10 cellular contexts compared by ENCODE assay signal in the genomic region with DNA sequence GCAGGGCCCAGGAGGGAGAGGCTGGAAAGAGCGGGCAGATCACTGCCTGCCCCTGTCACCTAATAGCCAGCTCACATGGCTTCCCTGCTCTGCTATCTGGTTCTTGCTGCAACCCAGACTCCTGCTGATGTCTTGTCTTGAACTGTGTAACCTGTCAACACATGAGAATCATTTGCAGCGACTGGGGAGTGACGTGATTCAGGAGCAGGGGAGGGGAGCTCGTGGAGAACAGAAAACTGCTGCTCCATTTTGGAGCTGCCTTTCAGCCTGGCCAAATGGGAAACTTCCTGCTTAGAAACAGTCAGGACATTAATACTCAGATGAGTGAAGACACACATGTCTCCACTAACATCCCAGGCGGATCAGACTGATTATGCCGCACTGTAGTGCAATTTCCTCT. TPM values are rescaled to one million over a fixed set of nuclear protein-coding genes. Genes with fewer than 3 reads are reported as not detected.
DNase-seq lines count a peak whose midpoint lies in the region; ATAC-seq and TF ChIP-seq lines count a peak whose summit lies in the region.
"Had no signal": no experiment of that assay in that cellular context is flagged by ENCODE, and none has a peak within 500 bp of the region (broad histone marks: within the 10 kb centered on the region; RNA-seq: fewer than 3 reads in every experiment).

No MANE protein-coding gene starts in this region.

- no peaks in the 10 kb centered on the region for H3K36me3 ChIP-seq in Karpas-422 (ENCODE audit: insufficient read depth, low read length)
- no peaks in the 10 kb centered on the region for H3K36me3 ChIP-seq in adipocyte (ENCODE audit: control insufficient read depth, insufficient read depth, low read length, severe bottlenecking)
- H3K36me3 ChIP-seq in left ventricle myocardium inferior = no peaks in the 10 kb centered on the region
- no peaks in the 10 kb centered on the region for H3K36me3 ChIP-seq in smooth muscle cell (ENCODE audit: low read depth)

- DNase-seq in Karpas-422 (no peak), adipocyte (ENCODE audit: low read depth) (peak; percentile 56), left ventricle myocardium inferior (peak; percentile 41), smooth muscle cell (lab: John Stamatoyannopoulos, UW; ENCODE audit: unreplicated experiment) (no peak), GM19238 (ENCODE audit: insufficient read length, low spot score) (no peak), NCI-H1436 (lab: John Stamatoyannopoulos, UW) (no peak), DMS114 treated with DMSO at 0.1 percent for 48 hours (lab: John Stamatoyannopoulos, UW; ENCODE audit: unreplicated experiment) (no peak)
- DNase-seq: EL had no signal

- H3K4me1 ChIP-seq in Karpas-422 (ENCODE audit: low read length) (peaks cover 12% of the 10 kb centered on the region), adipocyte (ENCODE audit: control insufficient read depth, insufficient read depth, low read length) (peaks cover 22% of the 10 kb centered on the region), left ventricle myocardium inferior (peaks cover 88% of the 10 kb centered on the region), smooth muscle cell (ENCODE audit: low read depth) (peaks cover 31% of the 10 kb centered on the region)

- TF ChIP-seq CTCF in left ventricle myocardium inferior (IDR thresholded peaks at IDR 0.05; ENCODE audit: borderline replicate concordance) (no peak), smooth muscle cell (IDR thresholded peaks at IDR 0.05; ENCODE audit: borderline replicate concordance, insufficient read depth, poor library complexity, severe bottlenecking) (no peak)

- H3K4me3 ChIP-seq in Karpas-422 (ENCODE audit: low read length) (no peak overlapping the region), adipocyte (ENCODE audit: low read length) (no peak overlapping the region), left ventricle myocardium inferior (no peak overlapping the region), smooth muscle cell (no peak overlapping the region)

- peak overlapping the region; percentile 7 for H3K4me2 ChIP-seq in Karpas-422 (ENCODE audit: low read depth, low read length, poor library complexity, severe bottlenecking)
- peak overlapping the region; percentile 69 for H3K4me2 ChIP-seq in smooth muscle cell

- H2AFZ ChIP-seq in Karpas-422 (ENCODE audit: low read length) (no peak overlapping the region), smooth muscle cell (ENCODE audit: low read depth) (no peak overlapping the region)

- H3K9me2 ChIP-seq in Karpas-422 (replicated peaks; ENCODE audit: insufficient read depth, low read length) = no peaks in the 10 kb centered on the region

- H3K9ac ChIP-seq in Karpas-422 (ENCODE audit: low read length) (no peak overlapping the region), adipocyte (ENCODE audit: low read length) (peak overlapping the region; percentile 14), smooth muscle cell (ENCODE audit: low read depth) (peak overlapping the region; percentile 41)

- H3K27me3 ChIP-seq in Karpas-422 (ENCODE audit: low read length) (no peaks in the 10 kb centered on the region), adipocyte (replicated peaks; ENCODE audit: control insufficient read depth, insufficient read depth, low read length) (peaks cover 7% of the 10 kb centered on the region), left ventricle myocardium inferior (ENCODE audit: low read depth) (no peaks in the 10 kb centered on the region), smooth muscle cell (ENCODE audit: low read depth) (no peaks in the 10 kb centered on the region)

- peaks cover 40% of the 10 kb centered on the region for H3F3A ChIP-seq in smooth muscle cell (ENCODE audit: low read depth)

- WGBS in smooth muscle cell (ENCODE audit: low lambda C conversion rate) = 15% methylated on average over 6 of the region's 6 CpGs

- H3K9me3 ChIP-seq in Karpas-422 (ENCODE audit: low read length) = no peaks in the 10 kb centered on the region
- no peaks in the 10 kb centered on the region for H3K9me3 ChIP-seq in adipocyte (ENCODE audit: control insufficient read depth, low read length)
- H3K9me3 ChIP-seq in left ventricle myocardium inferior (replicated peaks) = no peaks in the 10 kb centered on the region
- H3K9me3 ChIP-seq in smooth muscle cell (replicated peaks; ENCODE audit: low read depth) = no peaks in the 10 kb centered on the region

- no peaks in the 10 kb centered on the region for H3K79me2 ChIP-seq in Karpas-422 (ENCODE audit: low read length)
- no peaks in the 10 kb centered on the region for H3K79me2 ChIP-seq in smooth muscle cell (ENCODE audit: low read depth)

- H4K20me1 ChIP-seq in Karpas-422 (ENCODE audit: insufficient read depth, low read depth, low read length) (no peaks in the 10 kb centered on the region), smooth muscle cell (ENCODE audit: low read depth) (no peaks in the 10 kb centered on the region)

- no peak for ATAC-seq in HG02840 (IDR thresholded peaks at IDR 0.05; ENCODE audit: low FRiP score, unreplicated experiment)
- ATAC-seq: stimulated activated effector memory CD8-positive, alpha-beta T cell treated with anti-CD3 and anti-CD28 coated beads, Interleukin-12 subunit alpha, Interleukin-12 subunit beta, amount 100 ng/mL, for 72 hours had no signal

- H3K27ac ChIP-seq in Karpas-422 (ENCODE audit: low read length) (no peak overlapping the region), left ventricle myocardium inferior (replicated peaks) (peak overlapping the region; percentile 93), smooth muscle cell (ENCODE audit: low read depth) (peak overlapping the region; percentile 77)

- intact Hi-C loops in left ventricle myocardium inferior (cut with micrococcal nuclease) = no loop called here

RNA-seq across cellular contexts. Expression of a gene that starts 38.1 kb away (rescaled TPM):
- 5,590 and 7,287 TPM in 2 replicates for total RNA-seq in Karpas-422 (2014; rRNA removed; shearing (Covaris generic); ENCODE audit: low replicate concordance)
- total RNA-seq in left ventricle myocardium inferior (1,816 TPM), smooth muscle cell (1,503 and 1,842 TPM in 2 replicates)
- polyA plus RNA-seq in smooth muscle cell = 1,221 and 1,404 TPM in 2 replicates

Comparison
In these comparisons a context has a peak if more than half of its experiments do, and no peak if none do; other contexts are left out.
1. DNase-seq: peak in adipocyte (single experiment) and left ventricle myocardium inferior (single experiment); none in Karpas-422 (single experiment), smooth muscle cell (single experiment), GM19238 (single experiment), NCI-H1436 (single experiment) and DMS114 treated with DMSO at 0.1 percent for 48 hours (single experiment).